21 cellular contexts compared by ENCODE assay signal in the genomic region with DNA sequence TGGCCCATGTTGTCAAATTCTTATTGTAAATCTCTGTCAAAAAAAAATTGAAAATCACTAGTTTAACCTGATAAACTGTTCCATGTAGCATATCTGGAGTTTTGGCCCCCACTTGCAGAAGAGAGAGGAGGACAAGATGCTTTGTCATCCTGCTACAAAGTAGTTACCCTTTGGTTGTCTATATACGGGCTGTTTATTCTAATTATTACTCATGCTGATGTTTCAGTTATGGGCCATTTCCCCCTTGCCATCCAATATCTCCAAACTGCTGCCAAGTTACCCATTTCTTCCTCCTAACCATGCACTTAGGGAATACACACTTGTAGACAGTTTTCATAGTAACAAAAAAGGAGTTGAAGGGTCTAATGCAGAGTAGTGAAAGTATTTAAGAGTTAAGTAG.
"Had no signal": no experiment of that assay in that cellular context is flagged by ENCODE, and none has a peak within 500 bp of the region (broad histone marks: within the 10 kb centered on the region; RNA-seq: fewer than 3 reads in every experiment).

No MANE protein-coding gene starts in this region.

- H3K27ac Mint-ChIP-seq: activated CD4-positive, alpha-beta memory T cell treated with anti-CD3 and anti-CD28 coated beads, Interleukin-2, amount 10 ng/mL, durations not matched to agents 7 days and 5 days; activated CD4-positive, alpha-beta T cell treated with anti-CD3 and anti-CD28 coated beads, Interleukin-2, amount 10 ng/mL, durations not matched to agents 24 days and 14 days; natural killer cell; neural progenitor cell had no signal

- H3K9me3 Mint-ChIP-seq: activated CD4-positive, alpha-beta memory T cell treated with anti-CD3 and anti-CD28 coated beads, Interleukin-2, amount 10 ng/mL, durations not matched to agents 7 days and 5 days; activated CD4-positive, alpha-beta T cell treated with anti-CD3 and anti-CD28 coated beads, Interleukin-2, amount 10 ng/mL, durations not matched to agents 24 days and 14 days; activated naive CD4-positive, alpha-beta T cell treated with anti-CD3 and anti-CD28 coated beads, Interleukin-2, amount 50 U/mL, for 72 hours; activated T-cell treated with anti-CD3 and anti-CD28 coated beads, Interleukin-2, amount 50 U/mL, for 4 hours; natural killer cell; neural progenitor cell had no signal

- H3K4me2 ChIP-seq: neural progenitor cell had no signal

- H3K4me1 ChIP-seq: breast epithelium, esophagus muscularis mucosa, neural progenitor cell, tibial nerve had no signal

- H3K4me1 Mint-ChIP-seq: activated CD4-positive, alpha-beta T cell treated with anti-CD3 and anti-CD28 coated beads, Interleukin-2, amount 10 ng/mL, durations not matched to agents 24 days and 14 days; natural killer cell; neural progenitor cell had no signal

- H3K36me3 ChIP-seq: neural progenitor cell had no signal

- H3K9me3 ChIP-seq: breast epithelium, esophagus muscularis mucosa, heart right ventricle, tibial nerve had no signal

- DNase-seq: activated CD4-positive, alpha-beta memory T cell treated with anti-CD3 and anti-CD28 coated beads, Interleukin-2, amount 10 ng/mL, durations not matched to agents 7 days and 5 days; activated CD4-positive, alpha-beta T cell treated with anti-CD3 and anti-CD28 coated beads, Interleukin-2, amount 10 ng/mL, durations not matched to agents 24 days and 14 days; activated CD4-positive, CD25-positive, alpha-beta regulatory T cell treated with anti-CD3 and anti-CD28 coated beads, Interleukin-2, amount 50 U/mL, for 72 hours; activated naive CD4-positive, alpha-beta T cell; activated T-cell treated with anti-CD3 and anti-CD28 coated beads, Interleukin-2, amount 50 U/mL, for 4 hours; dermis blood vessel endothelial cell; effector CD4-positive, alpha-beta T cell; foreskin melanocyte; heart right ventricle; natural killer cell; posterior cingulate gyrus; right cardiac atrium; stimulated activated CD4-positive, alpha-beta T cell treated with anti-CD3 and anti-CD28 coated beads, Interleukin-15, amount 100 ng/mL, for 24 hours; stimulated activated CD4-positive, alpha-beta T cell treated with anti-CD3 and anti-CD28 coated beads, Interleukin-2, amount 100 ng/mL, for 24 hours; stimulated activated naive CD4-positive, alpha-beta T cell treated with Interleukin-2 at 50 U/mL for 16 hours; T1000 had no signal

- H3K27me3 ChIP-seq: breast epithelium, esophagus muscularis mucosa, heart right ventricle, neural progenitor cell, tibial nerve had no signal

- H2AFZ ChIP-seq: neural progenitor cell had no signal

- H3K27ac ChIP-seq: breast epithelium, esophagus muscularis mucosa, heart right ventricle, neural progenitor cell, tibial nerve had no signal

- ATAC-seq: activated naive CD4-positive, alpha-beta T cell treated with anti-CD3 and anti-CD28 coated beads, Interleukin-2, amount 50 U/mL, for 72 hours; activated T-cell treated with anti-CD3 and anti-CD28 coated beads, Interleukin-2, amount 50 U/mL, for 4 hours; heart right ventricle; natural killer cell; right cardiac atrium had no signal

- H3K27me3 Mint-ChIP-seq: activated CD4-positive, alpha-beta memory T cell treated with anti-CD3 and anti-CD28 coated beads, Interleukin-2, amount 10 ng/mL, durations not matched to agents 7 days and 5 days; activated CD4-positive, alpha-beta T cell treated with anti-CD3 and anti-CD28 coated beads, Interleukin-2, amount 10 ng/mL, durations not matched to agents 24 days and 14 days had no signal

- H3K9ac ChIP-seq: neural progenitor cell had no signal

- H3K4me3 Mint-ChIP-seq: activated CD4-positive, alpha-beta memory T cell treated with anti-CD3 and anti-CD28 coated beads, Interleukin-2, amount 10 ng/mL, durations not matched to agents 7 days and 5 days; activated CD4-positive, alpha-beta T cell treated with anti-CD3 and anti-CD28 coated beads, Interleukin-2, amount 10 ng/mL, durations not matched to agents 24 days and 14 days; activated T-cell treated with anti-CD3 and anti-CD28 coated beads, Interleukin-2, amount 50 U/mL, for 4 hours; natural killer cell; neural progenitor cell had no signal

- H3K4me3 ChIP-seq: breast epithelium, esophagus muscularis mucosa, heart right ventricle, neural progenitor cell, tibial nerve had no signal
